ENCODE assay signal across 12 cellular contexts in genomic region chr1:151846062-151846568, GRCh38. TPM values are rescaled to one million over a fixed set of nuclear protein-coding genes. Genes with fewer than 3 reads are reported as not detected.
DNase-seq lines count a peak whose midpoint lies in the region; ATAC-seq, FAIRE-seq and TF ChIP-seq lines count a peak whose summit lies in the region.
"Had no signal": no experiment of that assay in that cellular context is flagged by ENCODE, and none has a peak within 500 bp of the region (broad histone marks: within the 10 kb centered on the region; RNA-seq: fewer than 3 reads in every experiment).

No MANE protein-coding gene starts in this region.

- H3K4me3 ChIP-seq in MM.1S (ENCODE audit: low read length) (no peak overlapping the region), astrocyte of the spinal cord (ENCODE audit: low read depth, low read length) (no peak overlapping the region), pancreas (no peak overlapping the region), suprapubic skin (no peak overlapping the region)

- H3K4me1 ChIP-seq in MM.1S (ENCODE audit: low read length): peaks cover 11% of the 10 kb centered on the region
- H3K4me1 ChIP-seq in pancreas: peaks cover 0 to 6% (median 5%) of the 10 kb centered on the region in 3 donors
- peaks cover 21% of the 10 kb centered on the region for H3K4me1 ChIP-seq in suprapubic skin

- no peaks in the 10 kb centered on the region for H3K9me2 ChIP-seq in MM.1S (replicated peaks; ENCODE audit: insufficient read depth, low read length)

- no peak overlapping the region for H3K9ac ChIP-seq in MM.1S (ENCODE audit: low read length)

- DNase-seq in NOMO-1 treated with DMSO at 0.1 percent for 48 hours (lab: John Stamatoyannopoulos, UW; ENCODE audit: unreplicated experiment): peak; percentile 20
- no peak for DNase-seq in NOMO-1 treated with dmso at 0.1 percent for 144 hours (lab: John Stamatoyannopoulos, UW; ENCODE audit: unreplicated experiment)
- DNase-seq in MM.1S: no peak
- DNase-seq in astrocyte of the spinal cord (ENCODE audit: low read depth, low spot score): peak; percentile 41
- DNase-seq in pancreas: no peak
- no peak for DNase-seq in suprapubic skin (ENCODE audit: low spot score in 2 of 2)
- DNase-seq in NCI-H2029 (lab: John Stamatoyannopoulos, UW): no peak
- DNase-seq in frontal cortex (ENCODE audit: low spot score in 2 of 2): no peak

- H3K4me2 ChIP-seq in MM.1S (ENCODE audit: low read depth, low read length): peak overlapping the region; percentile 30; the same call in 1 of the 2 replicates

- intact Hi-C loops in pancreas (cut with DNase I): no loop called here

- FAIRE-seq in pancreas (lab: Jason Lieb, UNC): no peak
- FAIRE-seq in frontal cortex (lab: Jason Lieb, UNC): no peak
- FAIRE-seq: A204.1 had no signal

- peak overlapping the region; percentile 66 for H2AFZ ChIP-seq in MM.1S (ENCODE audit: low read length)

- no peaks in the 10 kb centered on the region; the same call in 1 of the 2 replicates for H3F3A ChIP-seq in MM.1S (ENCODE audit: insufficient read depth, low read length)

- H3K9me3 ChIP-seq in MM.1S (replicated peaks; ENCODE audit: insufficient read depth, low read length) (no peaks in the 10 kb centered on the region), pancreas (no peaks in the 10 kb centered on the region), suprapubic skin (no peaks in the 10 kb centered on the region)

- H3K27ac ChIP-seq in MM.1S (ENCODE audit: low read length) (peak overlapping the region; percentile 6; the same call in 1 of the 2 replicates), pancreas (peak overlapping the region in 1 of 4 donors; percentile 16), suprapubic skin (no peak overlapping the region)

- ATAC-seq in pancreas: peak; percentile 60 to 82 (median 72)

- H3K79me2 ChIP-seq in MM.1S (ENCODE audit: low read length): no peaks in the 10 kb centered on the region

- no peaks in the 10 kb centered on the region for H4K20me1 ChIP-seq in MM.1S (ENCODE audit: insufficient read depth, low read length)

- WGBS in pancreas, 2 donors: 17 to 18% methylated on average over 6 of the region's 6 CpGs
- WGBS in suprapubic skin: 77% methylated on average over 6 of the region's 6 CpGs

- TF ChIP-seq POLR2A in suprapubic skin (IDR thresholded peaks at IDR 0.05): no peak

- no peaks in the 10 kb centered on the region for H3K27me3 ChIP-seq in MM.1S (replicated peaks; ENCODE audit: insufficient read depth, low read length)
- no peaks in the 10 kb centered on the region for H3K27me3 ChIP-seq in pancreas
- H3K27me3 ChIP-seq in suprapubic skin: no peaks in the 10 kb centered on the region

- in situ Hi-C loops in astrocyte of the spinal cord (cut with HindIII; ENCODE audit: low sequenced_read_pairs): no loop called here

- no peaks in the 10 kb centered on the region for H3K36me3 ChIP-seq in MM.1S (replicated peaks; ENCODE audit: insufficient read depth, low read length)
- H3K36me3 ChIP-seq in pancreas: no peaks in the 10 kb centered on the region
- no peaks in the 10 kb centered on the region for H3K36me3 ChIP-seq in suprapubic skin

- TF ChIP-seq CTCF in MM.1S (IDR thresholded peaks at IDR 0.05; ENCODE audit: low read length): no peak
- TF ChIP-seq CTCF in astrocyte of the spinal cord (IDR thresholded peaks at IDR 0.05; ENCODE audit: low read depth, low read length): no peak
- no peak for TF ChIP-seq CTCF in pancreas (IDR thresholded peaks at IDR 0.05)
- no peak for TF ChIP-seq CTCF in suprapubic skin (IDR thresholded peaks at IDR 0.05)

- TF ChIP-seq EP300 in suprapubic skin (IDR thresholded peaks at IDR 0.05): no peak

RNA-seq across cellular contexts. Expression of gene C2CD4D, which starts 6.5 kb away (rescaled TPM):
- total RNA-seq in pancreas (1 to 10 TPM in 1 of 6 donors, under 1 TPM in 5; 0.35 to 1.2 (median 0.59) TPM), suprapubic skin (1 to 10 TPM in 3 of 4 donors, under 1 TPM in 1; 0.68 to 7.3 (median 2.1) TPM), frontal cortex (under 0.01 TPM)
- polyA plus RNA-seq in pancreas: under 1 TPM; 0.40 to 0.68 TPM

RNA-seq across cellular contexts. Expression of gene THEM5, which starts 7.4 kb away (rescaled TPM):
- total RNA-seq in pancreas: under 1 TPM in 1 of 6 donors, not detected in 5; 0.17 TPM
- polyA plus RNA-seq in pancreas: not detected
- 10 to 100 TPM; 29.1 to 89.7 (median 64.3) TPM for total RNA-seq in suprapubic skin
- not detected for total RNA-seq in frontal cortex
- total RNA-seq: dermis microvascular lymphatic vessel endothelial cell; mononuclear cell; T-helper 1 cell treated with Interleukin-12 subunit alpha and Interleukin-12 subunit beta and Interleukin-4 antibody, amounts not matched to agents 30 ng/mL and 1 ng/mL, for 36 hours had no signal

RNA-seq across cellular contexts. Expression of gene RORC, which starts 14.5 kb away (rescaled TPM):
- total RNA-seq in pancreas (10 to 100 TPM; 11.9 to 28.8 (median 23.1) TPM), suprapubic skin (10 to 100 TPM; 29.0 to 73.8 (median 43.0) TPM), frontal cortex (under 0.01 TPM)
- polyA plus RNA-seq in pancreas: 10 to 100 TPM; 17.1 to 36.7 TPM
- total RNA-seq: dermis microvascular lymphatic vessel endothelial cell had no signal

RNA-seq across cellular contexts. Expression of gene LINGO4, which starts 40.9 kb away (rescaled TPM):
- under 1 TPM; 0.15 to 0.52 (median 0.26) TPM for total RNA-seq in pancreas
- polyA plus RNA-seq in pancreas: under 1 TPM; 0.27 to 0.89 TPM
- 1 to 10 TPM in 1 of 4 donors, under 1 TPM in 3; 0.38 to 2.7 (median 0.81) TPM for total RNA-seq in suprapubic skin
- total RNA-seq in frontal cortex: not detected
- total RNA-seq: dermis microvascular lymphatic vessel endothelial cell had no signal

RNA-seq across cellular contexts. Expression of gene TDRKH, which starts 55.8 kb away (rescaled TPM):
- total RNA-seq in pancreas (1 to 10 TPM; 2.6 to 7.5 (median 4.1) TPM), suprapubic skin (1 to 10 TPM; 1.2 to 4.1 (median 3.1) TPM), frontal cortex (17.1 TPM)
- polyA plus RNA-seq in pancreas: 1 to 10 TPM; 2.6 to 4.2 TPM

Comparison
In these comparisons a context has a peak if more than half of its experiments do, and no peak if none do; other contexts are left out.
1. DNase-seq: peak in NOMO-1 treated with DMSO at 0.1 percent for 48 hours (single experiment) and astrocyte of the spinal cord (single experiment); none in NOMO-1 treated with dmso at 0.1 percent for 144 hours (single experiment), MM.1S (single experiment), pancreas (0 of 6), suprapubic skin (0 of 2), NCI-H2029 (single experiment) and frontal cortex (0 of 2).
2. RNA of gene THEM5, which starts 7.4 kb away (total RNA-seq): 29.1 to 89.7 TPM in suprapubic skin; 0.17 TPM in pancreas and not detected in frontal cortex (single experiment); every median in the first group is over 10 times any median in the second.
3. RNA of gene RORC, which starts 14.5 kb away (total RNA-seq): 29.0 to 73.8 TPM in suprapubic skin and 11.9 to 28.8 TPM in pancreas; under 0.01 TPM in frontal cortex (single experiment); every median in the first group is over 10 times any median in the second.